In genomic region chr22:37887610-37888378, GRCh38 we compare ENCODE assay signal across 1 cellular context.
TF ChIP-seq lines count a peak whose summit lies in the region.

No MANE protein-coding gene starts in this region.

TF ChIP-seq in WTC11, 78 proteins besides CTCF, POLR2A, EP300 and RAD21 (continued from another document):
- no peak for TF ChIP-seq AFF4 (CRISPR knock-in tag; IDR thresholded peaks at IDR 0.05; ENCODE audit: borderline replicate concordance)
- no peak for TF ChIP-seq ATF2 (CRISPR knock-in tag; IDR thresholded peaks at IDR 0.05; ENCODE audit: borderline replicate concordance, low read depth)
- no peak for TF ChIP-seq E2F5 (CRISPR knock-in tag; IDR thresholded peaks at IDR 0.05)
